In the genomic region with DNA sequence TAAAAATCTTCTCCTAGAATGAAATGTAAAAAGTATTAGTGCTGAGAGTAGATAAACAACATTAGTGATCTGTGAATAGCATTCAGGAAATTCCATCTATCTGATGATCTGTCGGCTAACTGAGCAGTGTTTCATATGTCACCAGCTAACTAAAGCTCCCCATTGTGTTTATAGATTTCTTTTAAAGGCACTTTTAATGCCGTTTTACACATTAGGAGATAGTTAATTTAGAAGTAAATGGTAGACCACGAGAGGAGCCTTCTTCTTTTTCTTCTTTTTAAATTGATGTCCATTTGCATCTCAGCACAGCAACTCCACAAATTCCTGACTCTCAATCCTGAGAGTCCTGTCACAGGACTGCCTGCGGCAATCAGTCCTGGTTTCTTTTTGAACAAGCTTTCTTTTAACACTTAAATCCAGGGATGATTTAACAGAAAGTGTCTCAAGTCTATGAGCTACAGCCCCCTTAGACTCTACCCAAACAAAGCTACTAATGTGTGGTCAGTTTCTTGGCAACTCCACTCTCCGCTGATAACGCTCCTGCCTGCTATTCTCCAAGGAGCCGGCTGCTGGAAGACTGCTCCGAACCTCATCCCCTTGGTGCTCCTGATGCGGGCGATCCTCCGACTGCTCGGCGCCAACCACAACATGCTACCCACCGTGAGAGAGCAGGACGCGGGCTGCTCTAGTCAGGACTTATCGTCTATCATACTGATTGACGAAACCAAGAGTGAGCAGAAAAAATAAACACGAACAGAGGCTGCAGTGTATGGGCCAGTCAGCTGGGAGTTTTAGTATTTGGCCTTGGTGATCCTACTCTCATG, we compare ENCODE assay signal across 11 cellular contexts.
DNase-seq lines count a peak whose midpoint lies in the region; ATAC-seq, FAIRE-seq and TF ChIP-seq lines count a peak whose summit lies in the region.
"Had no signal": no experiment of that assay in that cellular context is flagged by ENCODE, and none has a peak within 500 bp of the region (broad histone marks: within the 10 kb centered on the region; RNA-seq: fewer than 3 reads in every experiment).

No MANE protein-coding gene starts in this region.

- no peak for FAIRE-seq in GM12891 (lab: Jason Lieb, UNC)

- peaks cover 2% of the 10 kb centered on the region for H3K4me1 Mint-ChIP-seq in activated CD4-positive, alpha-beta T cell treated with anti-CD3 and anti-CD28 coated beads for 36 hours
- H3K4me1 Mint-ChIP-seq in activated CD4-positive, alpha-beta T cell treated with anti-CD3 and anti-CD28 coated beads, Interleukin-2, amount 10 ng/mL, durations not matched to agents 7 days and 5 days, result no peaks in the 10 kb centered on the region

- WGBS in esophagus squamous epithelium, 2 donors, result 43 to 57% methylated on average over 11 to 19 of the region's 19 CpGs

- peaks cover 20% of the 10 kb centered on the region for H3K27me3 Mint-ChIP-seq in activated CD4-positive, alpha-beta T cell treated with anti-CD3 and anti-CD28 coated beads for 36 hours
- peaks cover 31% of the 10 kb centered on the region for H3K27me3 Mint-ChIP-seq in activated CD4-positive, alpha-beta T cell treated with anti-CD3 and anti-CD28 coated beads, Interleukin-2, amount 10 ng/mL, durations not matched to agents 7 days and 5 days

- no peak overlapping the region for H3K4me3 Mint-ChIP-seq in activated CD4-positive, alpha-beta T cell treated with anti-CD3 and anti-CD28 coated beads for 36 hours
- no peak overlapping the region for H3K4me3 Mint-ChIP-seq in activated CD4-positive, alpha-beta T cell treated with anti-CD3 and anti-CD28 coated beads, Interleukin-2, amount 10 ng/mL, durations not matched to agents 7 days and 5 days

- H3K9me3 Mint-ChIP-seq in activated CD4-positive, alpha-beta T cell treated with anti-CD3 and anti-CD28 coated beads for 36 hours (ENCODE audit: low read depth), result no peaks in the 10 kb centered on the region
- no peaks in the 10 kb centered on the region for H3K9me3 Mint-ChIP-seq in activated CD4-positive, alpha-beta T cell treated with anti-CD3 and anti-CD28 coated beads, Interleukin-2, amount 10 ng/mL, durations not matched to agents 7 days and 5 days

- H3K27ac Mint-ChIP-seq in activated CD4-positive, alpha-beta T cell treated with anti-CD3 and anti-CD28 coated beads for 36 hours, result no peak overlapping the region
- H3K27ac Mint-ChIP-seq in activated CD4-positive, alpha-beta T cell treated with anti-CD3 and anti-CD28 coated beads, Interleukin-2, amount 10 ng/mL, durations not matched to agents 7 days and 5 days, result no peak overlapping the region

- CTCF ChIA-PET in activated CD4-positive, alpha-beta T cell treated with anti-CD3 and anti-CD28 coated beads for 36 hours (lab: Charles Lee), result interaction anchor here (0.6 to 1.3 kb wide), 3 partner anchors 11 to 38 kb away, joined by 3 to 4 read pairs (median 3); no protein-coding TSS in a partner anchor
- CTCF ChIA-PET in activated CD4-positive, alpha-beta T cell treated with anti-CD3 and anti-CD28 coated beads, Interleukin-2, amount 10 ng/mL, durations not matched to agents 7 days and 5 days (lab: Charles Lee), result interaction anchor here (0.5 kb wide), 1 partner anchor 335 kb away, joined by 5 read pairs; no protein-coding TSS in a partner anchor

- TF ChIP-seq POLR2A in esophagus squamous epithelium (IDR thresholded peaks at IDR 0.05) (no peak), vagina (IDR thresholded peaks at IDR 0.05) (no peak), GM12891 (IDR thresholded peaks at IDR 0.05; ENCODE audit: low read depth, low read length) (no peak)

- TF ChIP-seq CTCF in esophagus squamous epithelium (IDR thresholded peaks at IDR 0.05) (no peak), vagina (IDR thresholded peaks at IDR 0.05) (no peak)

- ATAC-seq in activated CD4-positive, alpha-beta T cell treated with anti-CD3 and anti-CD28 coated beads for 36 hours, result no peak

- H3K4me3 ChIP-seq in esophagus squamous epithelium, result peak overlapping the region in 3 of 4 donors; percentile 27 to 51 (median 32)
- peak overlapping the region; percentile 27 to 33 for H3K4me3 ChIP-seq in mucosa of rectum (ENCODE audit: low read length in 2 of 2)
- peak overlapping the region; percentile 36 to 38 for H3K4me3 ChIP-seq in vagina
- H3K4me3 ChIP-seq: BLaER1 had no signal

- peaks cover 0 to 9% (median 0%) of the 10 kb centered on the region in 3 donors for H3K4me1 ChIP-seq in esophagus squamous epithelium
- H3K4me1 ChIP-seq in mucosa of rectum (ENCODE audit: control insufficient read depth in 2 of 2, insufficient read depth in 2 of 2, low read length in 2 of 2), result no peaks in the 10 kb centered on the region
- peaks cover 29% of the 10 kb centered on the region for H3K4me1 ChIP-seq in vagina
- H3K4me1 ChIP-seq: BLaER1 had no signal

- H3K9ac ChIP-seq in mucosa of rectum (ENCODE audit: low read depth in 1 of 2, low read length in 2 of 2), result peak overlapping the region in 1 of 2 donors; percentile 24
- H3K9ac ChIP-seq: BLaER1 had no signal

- POLR2A ChIA-PET in activated CD4-positive, alpha-beta T cell treated with anti-CD3 and anti-CD28 coated beads for 36 hours (lab: Charles Lee), result no interaction called here
- POLR2A ChIA-PET in activated CD4-positive, alpha-beta T cell treated with anti-CD3 and anti-CD28 coated beads, Interleukin-2, amount 10 ng/mL, durations not matched to agents 7 days and 5 days (lab: Charles Lee), result no interaction called here

- no peaks in the 10 kb centered on the region for H3K36me3 ChIP-seq in esophagus squamous epithelium
- no peaks in the 10 kb centered on the region for H3K36me3 ChIP-seq in mucosa of rectum (ENCODE audit: control insufficient read depth in 2 of 2, insufficient read depth in 2 of 2, low read length in 2 of 2)
- no peaks in the 10 kb centered on the region for H3K36me3 ChIP-seq in vagina
- H3K36me3 ChIP-seq: BLaER1 had no signal

- no peaks in the 10 kb centered on the region for H3K36me3 Mint-ChIP-seq in activated CD4-positive, alpha-beta T cell treated with anti-CD3 and anti-CD28 coated beads for 36 hours (ENCODE audit: low read depth)
- H3K36me3 Mint-ChIP-seq in activated CD4-positive, alpha-beta T cell treated with anti-CD3 and anti-CD28 coated beads, Interleukin-2, amount 10 ng/mL, durations not matched to agents 7 days and 5 days (ENCODE audit: low read depth), result no peaks in the 10 kb centered on the region
- H3K36me3 Mint-ChIP-seq: naive B cell had no signal

- intact Hi-C loops in activated CD4-positive, alpha-beta T cell treated with anti-CD3 and anti-CD28 coated beads for 36 hours (cut with DNase I, micrococcal nuclease), result no loop called here
- intact Hi-C loops in esophagus squamous epithelium (cut with DNase I), result no loop called here
- intact Hi-C loops in vagina (cut with DNase I), result no loop called here

- H3K9me3 ChIP-seq in esophagus squamous epithelium (no peaks in the 10 kb centered on the region), mucosa of rectum (ENCODE audit: control insufficient read depth in 2 of 2, low read length in 2 of 2) (no peaks in the 10 kb centered on the region), vagina (no peaks in the 10 kb centered on the region)
- H3K9me3 ChIP-seq: BLaER1 had no signal

- no peaks in the 10 kb centered on the region for H3K27me3 ChIP-seq in esophagus squamous epithelium
- H3K27me3 ChIP-seq in mucosa of rectum (ENCODE audit: control insufficient read depth in 2 of 2, insufficient read depth in 2 of 2, low read length in 2 of 2), result no peaks in the 10 kb centered on the region
- H3K27me3 ChIP-seq in vagina, result no peaks in the 10 kb centered on the region
- H3K27me3 ChIP-seq: BLaER1 had no signal

- peak; percentile 3 for DNase-seq in activated CD4-positive, alpha-beta T cell treated with anti-CD3 and anti-CD28 coated beads for 36 hours
- DNase-seq in activated CD4-positive, alpha-beta T cell treated with anti-CD3 and anti-CD28 coated beads, Interleukin-2, amount 10 ng/mL, durations not matched to agents 7 days and 5 days, result no peak
- DNase-seq in esophagus squamous epithelium (lab: John Stamatoyannopoulos, UW), result no peak
- no peak for DNase-seq in vagina (ENCODE audit: extremely low spot score in 2 of 2)
- DNase-seq in activated gamma-delta T cell treated with Interleukin-2 at 50 U/mL for 16 hours, result no peak
- no peak for DNase-seq in GM12891 (ENCODE audit: insufficient read length, low spot score)
- no peak for DNase-seq in SW480 (ENCODE audit: low spot score)
- DNase-seq: activated CD4-positive, alpha-beta T cell treated with anti-CD3 and anti-CD28 coated beads, Interleukin-2, amount 50 U/mL, for 48 hours; naive B cell had no signal

- H3K27ac ChIP-seq in esophagus squamous epithelium (peak overlapping the region in 3 of 4 donors; percentile 46 to 56 (median 53)), mucosa of rectum (ENCODE audit: low read depth in 2 of 2, low read length in 2 of 2) (no peak overlapping the region), vagina (peak overlapping the region; percentile 60)
- H3K27ac ChIP-seq: BLaER1 had no signal

TF ChIP-seq in GM12891, 5 proteins besides CTCF, POLR2A, EP300 and RAD21:
- TF ChIP-seq POLR2AphosphoS5 (IDR thresholded peaks at IDR 0.05; ENCODE audit: low read depth, low read length), result no peak
- TF ChIP-seq SPI1 (IDR thresholded peaks at IDR 0.05; ENCODE audit: low read depth, low read length), result no peak
- no peak for TF ChIP-seq PAX5 (IDR thresholded peaks at IDR 0.05; ENCODE audit: insufficient read depth, low read length, severe bottlenecking)
- TF ChIP-seq POU2F2 (IDR thresholded peaks at IDR 0.05; ENCODE audit: low read depth, low read length), result no peak
- TF ChIP-seq TAF1 (IDR thresholded peaks at IDR 0.05; ENCODE audit: low read depth, low read length), result no peak
TF ChIP-seq in GM12891: peak in this region for 0.

Comparison
In these comparisons a context has a peak if more than half of its experiments do, and no peak if none do; other contexts are left out.
1. H3K27ac ChIP-seq: peak in esophagus squamous epithelium (3 of 4) and vagina (single experiment); none in mucosa of rectum (0 of 2).
2. Peak in every context shown above with its lines, with median percentiles within 50 percentile points of each other: H3K4me3 ChIP-seq.